9 cellular contexts compared by ENCODE assay signal in the genomic region with DNA sequence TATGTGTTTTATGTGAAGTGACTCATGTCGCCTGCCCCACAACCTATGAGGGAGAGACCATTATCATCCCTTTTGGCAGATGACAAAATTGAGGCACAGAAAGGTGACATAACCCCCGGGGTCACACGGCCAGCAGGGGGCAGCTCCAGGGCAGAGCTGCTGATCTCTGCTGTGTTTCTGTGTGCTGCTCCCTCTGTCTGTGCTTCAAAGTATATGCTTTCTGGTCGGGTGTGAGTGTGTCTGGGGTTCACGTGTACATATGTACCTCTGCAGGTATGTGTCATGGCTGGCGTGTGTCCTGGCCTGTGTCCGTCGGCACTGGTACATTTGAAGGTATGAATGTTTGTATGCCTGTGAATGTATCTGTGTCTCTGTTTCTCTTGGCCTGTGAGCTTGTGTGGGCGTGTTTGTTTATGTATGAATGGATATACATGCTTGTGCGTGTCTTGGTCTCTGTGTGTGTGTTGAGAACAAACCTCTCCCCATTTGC. TPM values are rescaled to one million over a fixed set of nuclear protein-coding genes. Genes with fewer than 3 reads are reported as not detected.
A peak's percentile ranks its signal among the peaks of the same experiment; 100 is the strongest.
DNase-seq lines count a peak whose midpoint lies in the region; ATAC-seq, FAIRE-seq and TF ChIP-seq lines count a peak whose summit lies in the region.
"Had no signal": no experiment of that assay in that cellular context is flagged by ENCODE, and none has a peak within 500 bp of the region (broad histone marks: within the 10 kb centered on the region; RNA-seq: fewer than 3 reads in every experiment).

No MANE protein-coding gene starts in this region.

- H2AFZ ChIP-seq in HCT116 (ENCODE audit: low read depth, low read length, poor library complexity, severe bottlenecking): no peak overlapping the region

- CTCF ChIA-PET in HCT116 (lab: Charles Lee): interaction anchor here (0.8 to 2.0 kb wide), 6 partner anchors 8 to 23 kb away, joined by 3 to 9 read pairs (median 6); no protein-coding TSS in a partner anchor

- no peak overlapping the region for H3K4me3 ChIP-seq in HCT116 (replicated peaks in 1 of 2; ENCODE audit: low read depth in 1 of 2, low read length in 2 of 2)

- H3K4me3 Mint-ChIP-seq in glutamatergic neuron (ENCODE audit: unreplicated experiment): no peak overlapping the region
- H3K4me3 Mint-ChIP-seq: stimulated activated naive CD8-positive, alpha-beta T cell treated with anti-CD3 and anti-CD28 coated beads, Interleukin-15, Interleukin-2, amounts not matched to agents 100 ng/mL and 50 ng/mL, for 24 hours had no signal

- no peak for FAIRE-seq in RCC 7860 (lab: Jason Lieb, UNC)

- H3K9ac ChIP-seq in HCT116 (ENCODE audit: low read length): no peak overlapping the region

- no peaks in the 10 kb centered on the region for H3K27me3 ChIP-seq in HCT116 (ENCODE audit: insufficient read depth, low read length)

- peaks cover 20% of the 10 kb centered on the region for H3K4me1 Mint-ChIP-seq in glutamatergic neuron (ENCODE audit: low read depth, unreplicated experiment)

- H3K36me3 ChIP-seq in HCT116 (ENCODE audit: control insufficient read depth in 1 of 2, insufficient read depth in 2 of 2, low read length in 2 of 2): no peaks in the 10 kb centered on the region

- TF ChIP-seq RAD21 in HCT116 (IDR thresholded peaks at IDR 0.05; ENCODE audit: low read depth): no peak; the same call in 1 of the 2 replicates

- RAD21 ChIA-PET in HCT116 (lab: Charles Lee; ENCODE audit: low non-redundant PET in 1 of 2, low total read pairs in 2 of 2, uncharacterized antibody in 2 of 2, unreplicated experiment in 2 of 2): no interaction called here

- intact Hi-C loops in HCT116 (cut with micrococcal nuclease): no loop called here

- peak overlapping the region; percentile 5 for H3K27ac Mint-ChIP-seq in glutamatergic neuron (ENCODE audit: unreplicated experiment)
- H3K27ac Mint-ChIP-seq: stimulated activated naive CD8-positive, alpha-beta T cell treated with anti-CD3 and anti-CD28 coated beads, Interleukin-15, Interleukin-2, amounts not matched to agents 100 ng/mL and 50 ng/mL, for 24 hours had no signal

- H3K9me3 Mint-ChIP-seq in glutamatergic neuron (ENCODE audit: unreplicated experiment): peaks cover 12% of the 10 kb centered on the region
- H3K9me3 Mint-ChIP-seq: stimulated activated naive CD8-positive, alpha-beta T cell treated with anti-CD3 and anti-CD28 coated beads, Interleukin-15, Interleukin-2, amounts not matched to agents 100 ng/mL and 50 ng/mL, for 24 hours had no signal

- DNase-seq in CMK (ENCODE audit: low read depth) (peak; percentile 39), HCT116 (ENCODE audit: low read depth, low spot score) (peak; percentile 50), RCC 7860 (ENCODE audit: low spot score) (peak; percentile 50), glutamatergic neuron (peak; percentile 66), NCI-H1092 treated with DMSO at 0.1 percent for 48 hours (lab: John Stamatoyannopoulos, UW) (no peak)
- peak; percentile 71 for DNase-seq in activated effector memory CD4-positive, alpha-beta T cell treated with Interleukin-2 at 50 U/mL for 16 hours
- DNase-seq in stimulated activated CD4-positive, alpha-beta T cell treated with anti-CD3 and anti-CD28 coated beads, Interleukin-1b, Interleukin-23, amount 100 ng/mL, for 24 hours (ENCODE audit: low read depth in 4 of 4, low spot score in 1 of 4): peak; percentile 48 to 68 (median 56)

- no peaks in the 10 kb centered on the region for H3K36me3 Mint-ChIP-seq in glutamatergic neuron (ENCODE audit: unreplicated experiment)

- peaks cover 21 to 45% of the 10 kb centered on the region in 2 experiments; a peak in 3 of 4 replicates for H3K4me1 ChIP-seq in HCT116 (ENCODE audit: control insufficient read depth in 1 of 2, insufficient read depth in 2 of 2, low read length in 2 of 2)

- H3K79me2 ChIP-seq in HCT116 (ENCODE audit: insufficient read depth, low read length): no peaks in the 10 kb centered on the region

- POLR2A ChIA-PET in HCT116 (lab: Charles Lee): interaction anchor here (0.9 kb wide), 1 partner anchor 23 kb away, joined by 3 read pairs; no protein-coding TSS in a partner anchor

- BruUV-seq in HCT116 (replicated peaks; lab: Mats Ljungman, UMichigan): no TSS peak

- H3K9me3 ChIP-seq in HCT116 (ENCODE audit: control insufficient read depth in 1 of 2, insufficient read depth in 1 of 2, low read depth in 1 of 2, low read length in 2 of 2): no peaks in the 10 kb centered on the region

- ATAC-seq in HCT116 (peak; percentile 56), HG03280 (IDR thresholded peaks at IDR 0.05; ENCODE audit: unreplicated experiment) (no peak)

- H3K27me3 Mint-ChIP-seq in glutamatergic neuron (ENCODE audit: unreplicated experiment): peaks cover 21% of the 10 kb centered on the region
- H3K27me3 Mint-ChIP-seq: stimulated activated naive CD8-positive, alpha-beta T cell treated with anti-CD3 and anti-CD28 coated beads, Interleukin-15, Interleukin-2, amounts not matched to agents 100 ng/mL and 50 ng/mL, for 24 hours had no signal

- no peak for TF ChIP-seq POLR2A in HCT116 (IDR thresholded peaks at IDR 0.05; ENCODE audit: borderline replicate concordance, extremely low read depth, insufficient read depth, insufficient read length)

- no peak overlapping the region for H3K4me2 ChIP-seq in HCT116 (ENCODE audit: low read length)

- H3K9me2 ChIP-seq in HCT116 (ENCODE audit: insufficient read depth): no peaks in the 10 kb centered on the region

- H4K20me1 ChIP-seq in HCT116 (ENCODE audit: insufficient read depth): no peaks in the 10 kb centered on the region

- H3K27ac ChIP-seq in HCT116 (ENCODE audit: low read depth, low read length): no peak overlapping the region

- peak; percentile 73 to 98 (median 86) for TF ChIP-seq CTCF in HCT116 (IDR thresholded peaks at IDR 0.05 in 2 of 3, conservative IDR thresholded peaks at IDR 0.05 in 1 of 3; ENCODE audit: borderline replicate concordance in 1 of 3, insufficient read depth in 1 of 3, low read depth in 2 of 3, low read length in 2 of 3)
- TF ChIP-seq CTCF in glutamatergic neuron (IDR thresholded peaks at IDR 0.05; ENCODE audit: partially characterized antibody, unreplicated experiment): peak; percentile 63

TF ChIP-seq in HCT116, 20 proteins besides CTCF, POLR2A, EP300 and RAD21 (continues in another document):
- TF ChIP-seq JUND (IDR thresholded peaks at IDR 0.05): no peak
- TF ChIP-seq EZH2 (IDR thresholded peaks at IDR 0.05): no peak
- TF ChIP-seq TCF7L2 (IDR thresholded peaks at IDR 0.05; ENCODE audit: borderline replicate concordance, extremely low read depth, insufficient read depth, insufficient read length): no peak
- TF ChIP-seq EZH2phosphoT487 (IDR thresholded peaks at IDR 0.05; ENCODE audit: borderline replicate concordance): no peak
- TF ChIP-seq SIN3A (IDR thresholded peaks at IDR 0.05; ENCODE audit: low read depth): no peak
- TF ChIP-seq CBX3 (IDR thresholded peaks at IDR 0.05; ENCODE audit: low read depth): peak; percentile 35; the same call in 1 of the 2 replicates
- TF ChIP-seq CEBPB (IDR thresholded peaks at IDR 0.05; ENCODE audit: low read depth): no peak
- TF ChIP-seq ELF1 (IDR thresholded peaks at IDR 0.05; ENCODE audit: borderline replicate concordance, low read depth): no peak
- TF ChIP-seq ZFX (IDR thresholded peaks at IDR 0.05): no peak
- TF ChIP-seq, protein P1, sequence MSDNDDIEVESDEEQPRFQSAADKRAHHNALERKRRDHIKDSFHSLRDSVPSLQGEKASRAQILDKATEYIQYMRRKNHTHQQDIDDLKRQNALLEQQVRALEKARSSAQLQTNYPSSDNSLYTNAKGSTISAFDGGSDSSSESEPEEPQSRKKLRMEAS (IDR thresholded peaks at IDR 0.05): no peak; the same call in 1 of the 2 replicates
- TF ChIP-seq, protein P2, sequence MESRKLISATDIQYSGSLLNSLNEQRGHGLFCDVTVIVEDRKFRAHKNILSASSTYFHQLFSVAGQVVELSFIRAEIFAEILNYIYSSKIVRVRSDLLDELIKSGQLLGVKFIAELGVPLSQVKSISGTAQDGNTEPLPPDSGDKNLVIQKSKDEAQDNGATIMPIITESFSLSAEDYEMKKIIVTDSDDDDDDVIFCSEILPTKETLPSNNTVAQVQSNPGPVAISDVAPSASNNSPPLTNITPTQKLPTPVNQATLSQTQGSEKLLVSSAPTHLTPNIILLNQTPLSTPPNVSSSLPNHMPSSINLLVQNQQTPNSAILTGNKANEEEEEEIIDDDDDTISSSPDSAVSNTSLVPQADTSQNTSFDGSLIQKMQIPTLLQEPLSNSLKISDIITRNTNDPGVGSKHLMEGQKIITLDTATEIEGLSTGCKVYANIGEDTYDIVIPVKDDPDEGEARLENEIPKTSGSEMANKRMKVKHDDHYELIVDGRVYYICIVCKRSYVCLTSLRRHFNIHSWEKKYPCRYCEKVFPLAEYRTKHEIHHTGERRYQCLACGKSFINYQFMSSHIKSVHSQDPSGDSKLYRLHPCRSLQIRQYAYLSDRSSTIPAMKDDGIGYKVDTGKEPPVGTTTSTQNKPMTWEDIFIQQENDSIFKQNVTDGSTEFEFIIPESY (IDR thresholded peaks at IDR 0.05; ENCODE audit: extremely low read depth, insufficient replicate concordance, low read length): no peak
- TF ChIP-seq, protein P3, sequence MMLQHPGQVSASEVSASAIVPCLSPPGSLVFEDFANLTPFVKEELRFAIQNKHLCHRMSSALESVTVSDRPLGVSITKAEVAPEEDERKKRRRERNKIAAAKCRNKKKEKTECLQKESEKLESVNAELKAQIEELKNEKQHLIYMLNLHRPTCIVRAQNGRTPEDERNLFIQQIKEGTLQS (IDR thresholded peaks at IDR 0.05): no peak
- TF ChIP-seq ZNF274 (IDR thresholded peaks at IDR 0.05; ENCODE audit: low read depth, low read length): no peak

RNA-seq across cellular contexts. Expression of a gene that starts 7.1 kb away (rescaled TPM):
- total RNA-seq in HCT116 (2021; ENCODE audit: unreplicated experiment) (11.3 TPM), glutamatergic neuron (ENCODE audit: unreplicated experiment) (39.0 TPM)
- 12.1 and 13.5 TPM in 2 replicates for polyA plus RNA-seq in HCT116 (2012)

RNA-seq across cellular contexts. Expression of a gene that starts 22.6 kb away (rescaled TPM):
- total RNA-seq in HCT116 (2021; ENCODE audit: unreplicated experiment) (0.32 TPM), glutamatergic neuron (ENCODE audit: unreplicated experiment) (not detected)
- 0.09 TPM in 1 of 2 replicates, not detected in the other for polyA plus RNA-seq in HCT116 (2012)

RNA-seq across cellular contexts. Expression of a gene that starts 30.0 kb away (rescaled TPM):
- total RNA-seq in HCT116 (2021; ENCODE audit: unreplicated experiment) (13.9 TPM), glutamatergic neuron (ENCODE audit: unreplicated experiment) (2.8 TPM)
- 29.2 and 32.2 TPM in 2 replicates for polyA plus RNA-seq in HCT116 (2012)
